ENCODE assay signal across 9 cellular contexts in the genomic region with DNA sequence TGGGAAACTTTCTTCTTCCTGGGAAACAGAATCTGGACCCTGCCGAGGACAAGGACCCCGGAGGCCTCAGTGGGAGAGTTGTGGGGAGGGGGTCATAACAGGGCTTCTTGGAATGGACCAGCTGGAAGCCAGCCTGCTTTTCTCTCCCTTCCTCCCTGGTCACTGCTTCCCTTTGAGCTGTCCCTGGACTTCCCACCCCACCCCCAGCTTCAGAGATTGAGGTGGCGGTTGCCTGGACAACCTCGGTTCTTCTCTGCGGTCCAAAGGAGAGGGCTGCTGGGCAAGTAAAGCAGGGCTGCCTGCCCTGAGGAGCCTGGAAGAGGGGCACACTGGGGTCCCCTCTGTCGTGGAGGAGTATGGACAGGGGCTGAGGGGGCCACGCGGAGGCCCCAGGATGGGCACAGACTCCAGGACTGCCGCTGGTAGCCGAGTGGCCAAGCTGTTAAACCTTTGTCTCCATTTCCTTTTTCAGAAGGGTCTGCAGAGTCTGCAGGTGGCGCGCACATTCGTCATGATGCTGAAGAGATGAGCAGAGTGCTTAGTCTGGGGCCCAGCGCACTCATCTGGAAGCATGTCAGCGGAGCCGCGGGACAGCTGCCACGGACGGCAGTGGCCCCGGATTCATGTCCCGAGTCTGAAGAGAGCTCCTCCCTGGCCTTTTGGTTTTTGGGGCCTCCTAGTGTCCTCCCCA. TPM values are rescaled to one million over a fixed set of nuclear protein-coding genes. Genes with fewer than 3 reads are reported as not detected.
DNase-seq lines count a peak whose midpoint lies in the region; ATAC-seq and TF ChIP-seq lines count a peak whose summit lies in the region.
"Had no signal": no experiment of that assay in that cellular context is flagged by ENCODE, and none has a peak within 500 bp of the region (broad histone marks: within the 10 kb centered on the region; RNA-seq: fewer than 3 reads in every experiment).

No MANE protein-coding gene starts in this region.

- peaks cover 17 to 23% of the 10 kb centered on the region in 2 donors for H3K4me1 ChIP-seq in breast epithelium
- peaks cover 47% of the 10 kb centered on the region for H3K4me1 ChIP-seq in mammary epithelial cell (ENCODE audit: insufficient read depth, low read length)
- peaks cover 22 to 84% (median 57%) of the 10 kb centered on the region in 9 donors for H3K4me1 ChIP-seq in heart right ventricle
- peaks cover 28 to 42% of the 10 kb centered on the region in 2 donors for H3K4me1 ChIP-seq in neuronal stem cell (ENCODE audit: control insufficient read depth in 2 of 2, insufficient read depth in 1 of 2, low read depth in 1 of 2, low read length in 2 of 2)
- H3K4me1 ChIP-seq in uterus: peaks cover 7 to 23% of the 10 kb centered on the region in 2 donors

- peaks cover 4% of the 10 kb centered on the region for H3K36me3 Mint-ChIP-seq in stimulated activated memory B cell treated with anti-CD40 and anti-IgM and Interleukin-4, amounts not matched to agents 10 μg/mL and 1 μg/mL and 100 μg/mL, for 72 hours

- H3K14ac ChIP-seq in neuronal stem cell (ENCODE audit: low read length): no peak overlapping the region

- H4K20me1 ChIP-seq in mammary epithelial cell (ENCODE audit: insufficient read depth, low read length): no peaks in the 10 kb centered on the region

- no peak overlapping the region for H3K4ac ChIP-seq in neuronal stem cell (ENCODE audit: low read length)

- H3K4me3 Mint-ChIP-seq in stimulated activated memory B cell treated with anti-CD40 and anti-IgM and Interleukin-4, amounts not matched to agents 10 μg/mL and 1 μg/mL and 100 μg/mL, for 72 hours: no peak overlapping the region

- H3K27ac ChIP-seq in breast epithelium (peak overlapping the region; percentile 76 to 93), mammary epithelial cell (ENCODE audit: insufficient read depth, low read depth, low read length) (no peak overlapping the region), heart right ventricle (peak overlapping the region in 8 of 10 donors; percentile 36 to 85 (median 72)), neuronal stem cell (replicated peaks; ENCODE audit: low read length) (peak overlapping the region; percentile 90), uterus (peak overlapping the region; percentile 75 to 94)
- H3K27ac ChIP-seq: SK-N-MC had no signal

- H3K9me3 ChIP-seq in breast epithelium: no peaks in the 10 kb centered on the region
- no peaks in the 10 kb centered on the region for H3K9me3 ChIP-seq in mammary epithelial cell (replicated peaks; ENCODE audit: insufficient read depth, low read length)
- H3K9me3 ChIP-seq in heart right ventricle: no peaks in the 10 kb centered on the region
- H3K9me3 ChIP-seq in neuronal stem cell (replicated peaks in 1 of 2; ENCODE audit: control insufficient read depth in 2 of 2, insufficient read depth in 1 of 2, low read depth in 1 of 2, low read length in 2 of 2): no peaks in the 10 kb centered on the region
- no peaks in the 10 kb centered on the region for H3K9me3 ChIP-seq in uterus

- H3K4me3 ChIP-seq in breast epithelium (no peak overlapping the region), mammary epithelial cell (replicated peaks in 1 of 3; ENCODE audit: insufficient read depth in 1 of 3, low read depth in 2 of 3, low read length in 3 of 3) (no peak overlapping the region), heart right ventricle (no peak overlapping the region), neuronal stem cell (ENCODE audit: low read length in 2 of 2) (peak overlapping the region in 1 of 2 donors; percentile 35), uterus (no peak overlapping the region)
- H3K4me3 ChIP-seq: SK-N-MC had no signal

- H2AK5ac ChIP-seq in neuronal stem cell (ENCODE audit: low read depth, low read length): peak overlapping the region; percentile 16

- H4K8ac ChIP-seq in neuronal stem cell (ENCODE audit: low read depth, low read length): no peak overlapping the region

- DNase-seq in breast epithelium (ENCODE audit: low spot score in 2 of 2) (peak in 1 of 2 donors; percentile 7), mammary epithelial cell (no peak), heart right ventricle (no peak), neuronal stem cell (ENCODE audit: low spot score) (peak; percentile 63), uterus (peak; percentile 37 to 39)

- ATAC-seq in heart right ventricle (no peak), HG03135 (IDR thresholded peaks at IDR 0.05; ENCODE audit: unreplicated experiment) (no peak), GM21737 (IDR thresholded peaks at IDR 0.05; ENCODE audit: unreplicated experiment) (no peak)
- no peak for ATAC-seq in stimulated activated memory B cell treated with anti-CD40 and anti-IgM and Interleukin-4, amounts not matched to agents 10 μg/mL and 1 μg/mL and 100 μg/mL, for 72 hours

- no peaks in the 10 kb centered on the region for H3K9me3 Mint-ChIP-seq in stimulated activated memory B cell treated with anti-CD40 and anti-IgM and Interleukin-4, amounts not matched to agents 10 μg/mL and 1 μg/mL and 100 μg/mL, for 72 hours

- H2BK5ac ChIP-seq in neuronal stem cell (ENCODE audit: low read length): peak overlapping the region; percentile 87

- in situ Hi-C loops in mammary epithelial cell (cut with MboI; ENCODE audit: low sequenced_read_pairs in 2 of 2): no loop called here

- H3K18ac ChIP-seq in neuronal stem cell (ENCODE audit: low read length): peak overlapping the region; percentile 89

- no peak overlapping the region for H3K23ac ChIP-seq in neuronal stem cell (ENCODE audit: low read depth, low read length, poor library complexity)

- no peak overlapping the region for H2AFZ ChIP-seq in mammary epithelial cell (ENCODE audit: low read depth, low read length)
- peak overlapping the region; percentile 74 for H2AFZ ChIP-seq in neuronal stem cell (ENCODE audit: low read length)

- H2BK15ac ChIP-seq in neuronal stem cell (ENCODE audit: low read length): peak overlapping the region; percentile 60

- H3K9ac ChIP-seq in mammary epithelial cell (ENCODE audit: insufficient read depth, low read length) (no peak overlapping the region), neuronal stem cell (ENCODE audit: low read depth, low read length, poor library complexity) (no peak overlapping the region)

- H3K27me3 Mint-ChIP-seq in stimulated activated memory B cell treated with anti-CD40 and anti-IgM and Interleukin-4, amounts not matched to agents 10 μg/mL and 1 μg/mL and 100 μg/mL, for 72 hours: no peaks in the 10 kb centered on the region

- dilution Hi-C loops in mammary epithelial cell (cut with HindIII; ENCODE audit: low sequenced_read_pairs): no loop called here

- CTCF ChIA-PET in mammary epithelial cell (lab: Charles Lee; ENCODE audit: low non-redundant PET): interaction anchor here (0.6 kb wide), 1 partner anchor 226 kb away, joined by 3 read pairs; no protein-coding TSS in a partner anchor

- peaks cover 7% of the 10 kb centered on the region for H3K4me1 Mint-ChIP-seq in stimulated activated memory B cell treated with anti-CD40 and anti-IgM and Interleukin-4, amounts not matched to agents 10 μg/mL and 1 μg/mL and 100 μg/mL, for 72 hours

- TF ChIP-seq POLR2A in breast epithelium (IDR thresholded peaks at IDR 0.05) (no peak), uterus (IDR thresholded peaks at IDR 0.05) (no peak)

- intact Hi-C loops in breast epithelium (cut with DNase I; ENCODE audit: low total_unique reads): no loop called here
- intact Hi-C loops in mammary epithelial cell (cut with micrococcal nuclease): loop anchor here (1.0 kb wide), 1 partner anchor 42 kb away; a partner anchor contains a TSS
- intact Hi-C loops in heart right ventricle (cut with DNase I): loop anchor here in 3 of 10 donors (2.0 to 5.0 kb wide), 4 partner anchors 21 to 45 kb away; a partner anchor contains a TSS
- intact Hi-C loops in uterus (cut with DNase I; ENCODE audit: low total_unique reads): loop anchor here (5.0 kb wide), 1 partner anchor 40 kb away; a partner anchor contains a TSS

- H3K79me2 ChIP-seq in mammary epithelial cell (ENCODE audit: insufficient read depth, low read length): no peaks in the 10 kb centered on the region

- 63% methylated on average over 21 of the region's 21 CpGs for WGBS in mammary epithelial cell (ENCODE audit: low coverage, missing lambda C conversion rate)
- 65 to 72% methylated on average over 21 of the region's 21 CpGs for WGBS in heart right ventricle, 2 donors
- no CpG with 5 or more reads among the region's 21 CpGs for WGBS in neuronal stem cell (ENCODE audit: extremely low coverage in 2 of 2, insufficient read length in 2 of 2, insufficient replicate concordance in 1 of 2), 2 donors

- no TSS peak for BruUV-seq in mammary epithelial cell (replicated peaks; lab: Mats Ljungman, UMichigan)

- H3K27me3 ChIP-seq in breast epithelium (no peaks in the 10 kb centered on the region), mammary epithelial cell (ENCODE audit: insufficient read depth, low read length) (no peaks in the 10 kb centered on the region), heart right ventricle (no peaks in the 10 kb centered on the region), neuronal stem cell (ENCODE audit: control insufficient read depth in 3 of 3, insufficient read depth in 3 of 3, low read depth in 1 of 3, low read length in 3 of 3) (no peaks in the 10 kb centered on the region), uterus (no peaks in the 10 kb centered on the region)

- no peaks in the 10 kb centered on the region for H3K36me3 ChIP-seq in breast epithelium
- no peaks in the 10 kb centered on the region for H3K36me3 ChIP-seq in mammary epithelial cell (ENCODE audit: insufficient read depth, low read length)
- peaks cover 0 to 28% (median 16%) of the 10 kb centered on the region in 9 donors for H3K36me3 ChIP-seq in heart right ventricle
- peaks cover 10 to 65% of the 10 kb centered on the region in 2 donors for H3K36me3 ChIP-seq in neuronal stem cell (replicated peaks in 1 of 2; ENCODE audit: control insufficient read depth in 2 of 2, insufficient read depth in 2 of 2, low read length in 2 of 2)
- H3K36me3 ChIP-seq in uterus: no peaks in the 10 kb centered on the region

- no peak overlapping the region for H4K91ac ChIP-seq in neuronal stem cell (ENCODE audit: low read depth, low read length, poor library complexity)

- TF ChIP-seq CTCF in breast epithelium (IDR thresholded peaks at IDR 0.05): no peak
- TF ChIP-seq CTCF in mammary epithelial cell (conservative IDR thresholded peaks at IDR 0.05 in 1 of 2, IDR thresholded peaks at IDR 0.05 in 1 of 2; ENCODE audit: extremely low read depth in 1 of 2, insufficient read depth in 1 of 2, low read depth in 1 of 2, low read length in 2 of 2): no peak
- no peak for TF ChIP-seq CTCF in heart right ventricle (IDR thresholded peaks at IDR 0.05)
- no peak for TF ChIP-seq CTCF in uterus (IDR thresholded peaks at IDR 0.05)

- no peak overlapping the region for H3K27ac Mint-ChIP-seq in stimulated activated memory B cell treated with anti-CD40 and anti-IgM and Interleukin-4, amounts not matched to agents 10 μg/mL and 1 μg/mL and 100 μg/mL, for 72 hours

- H2BK120ac ChIP-seq in neuronal stem cell (ENCODE audit: low read depth, low read length): peak overlapping the region; percentile 29

- H2BK12ac ChIP-seq in neuronal stem cell (ENCODE audit: low read length): no peak overlapping the region

- no peaks in the 10 kb centered on the region for H3K79me1 ChIP-seq in neuronal stem cell (ENCODE audit: low read depth, low read length)

- H3K4me2 ChIP-seq in mammary epithelial cell (ENCODE audit: insufficient read depth, low read depth, low read length) (no peak overlapping the region), neuronal stem cell (ENCODE audit: insufficient read depth, low read length, poor library complexity, severe bottlenecking) (peak overlapping the region; percentile 95)

RNA-seq across cellular contexts. Expression of a gene that starts 42.8 kb away (rescaled TPM):
- 10 to 100 TPM; 10.9 to 21.0 (median 15.1) TPM for total RNA-seq in breast epithelium
- total RNA-seq in mammary epithelial cell: 10 to 100 TPM in 1 of 2 donors, 1 to 10 TPM in 1; 7.7 to 12.2 TPM
- 4.6 TPM for polyA plus RNA-seq in mammary epithelial cell
- 7.0 TPM for polyA minus RNA-seq in mammary epithelial cell
- total RNA-seq in heart right ventricle: 1 to 10 TPM; 1.9 to 4.6 (median 3.2) TPM
- polyA plus RNA-seq in heart right ventricle: 1 to 10 TPM; 3.2 to 9.2 TPM
- polyA plus RNA-seq in neuronal stem cell (2013, experiment 1 of 2): 5.8 TPM
- polyA plus RNA-seq in neuronal stem cell (2013, experiment 2 of 2): 5.8 TPM
- total RNA-seq in uterus: 10 to 100 TPM in 2 of 4 donors, 1 to 10 TPM in 2; 6.2 to 19.5 (median 11.9) TPM

Comparison
In these comparisons a context has a peak if more than half of its experiments do, and no peak if none do; other contexts are left out.
1. DNase-seq: peak in neuronal stem cell (single experiment) and uterus (2 of 2); none in mammary epithelial cell (single experiment) and heart right ventricle (0 of 2).